Comparison of ENCODE assay signal across 8 cellular contexts in the genomic region with DNA sequence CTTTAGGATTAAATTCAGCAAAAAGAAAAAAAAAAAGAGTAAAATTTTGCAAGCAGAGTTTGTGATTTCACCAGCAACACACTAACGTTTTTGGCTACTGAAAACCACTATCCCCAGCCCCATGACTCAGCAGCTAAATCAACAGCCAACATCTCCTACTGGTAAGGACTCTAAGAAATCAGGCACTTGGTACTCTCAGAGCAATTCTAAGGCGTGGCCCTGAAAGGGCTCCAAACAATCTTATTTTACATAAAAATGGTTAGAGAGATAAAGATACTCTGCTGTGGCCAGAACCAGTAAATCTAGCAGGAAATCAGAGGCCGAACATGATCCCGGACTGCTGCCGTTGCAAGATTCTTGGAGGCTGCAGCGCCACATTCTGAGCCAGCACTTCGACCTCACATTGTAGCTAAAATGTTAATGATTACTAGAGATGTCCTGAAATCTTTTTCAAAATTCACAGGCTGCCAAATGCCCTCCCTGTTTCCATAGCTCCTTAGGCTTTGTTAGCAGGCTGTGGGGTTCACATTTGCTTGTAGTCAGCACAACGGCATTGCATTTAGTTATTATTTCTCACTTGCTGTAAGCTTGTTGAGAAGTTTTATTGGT. TPM values are rescaled to one million over a fixed set of nuclear protein-coding genes. Genes with fewer than 3 reads are reported as not detected.
DNase-seq lines count a peak whose midpoint lies in the region; FAIRE-seq and TF ChIP-seq lines count a peak whose summit lies in the region.

No MANE protein-coding gene starts in this region.

- CTCF ChIA-PET in H1 (lab: Charles Lee; ENCODE audit: partially characterized antibody): interaction anchor here (0.7 to 9.0 kb wide), 8 partner anchors 12 to 125 kb away, joined by 3 to 59 read pairs (median 6); no protein-coding TSS in a partner anchor

- intact Hi-C loops in uterus (cut with DNase I; ENCODE audit: low total_unique reads): no loop called here

- no peak for TF ChIP-seq CTCF in H1 (IDR thresholded peaks at IDR 0.05; ENCODE audit: control extremely low read depth in 1 of 3, insufficient read depth in 1 of 3, low read depth in 1 of 3, low read length in 3 of 3)
- no peak for TF ChIP-seq CTCF in uterus (IDR thresholded peaks at IDR 0.05)

- H3K9me3 Mint-ChIP-seq in T-helper 2 cell treated with Interferon-gamma antibody and Interleukin-4, amounts not matched to agents 5 μg/mL and 100 μg/mL, for 36 hours: no peaks in the 10 kb centered on the region

- H3K9me3 ChIP-seq in H1 (ENCODE audit: insufficient read depth in 2 of 2, low read depth in 1 of 2, low read length in 1 of 2) (no peaks in the 10 kb centered on the region), uterus (no peaks in the 10 kb centered on the region)

- H3K36me3 Mint-ChIP-seq in T-helper 2 cell treated with Interferon-gamma antibody and Interleukin-4, amounts not matched to agents 5 μg/mL and 100 μg/mL, for 36 hours (ENCODE audit: low read depth): peaks cover 32% of the 10 kb centered on the region

- H3K4me1 ChIP-seq in H1 (replicated peaks in 1 of 4; ENCODE audit: control insufficient read depth in 3 of 4, insufficient read depth in 4 of 4, low read length in 3 of 4) (peaks cover 0 to 14% (median 8%) of the 10 kb centered on the region in 4 experiments; a peak in 5 of 7 replicates), uterus (peaks cover 3 to 9% of the 10 kb centered on the region in 2 donors)

- H2BK5ac ChIP-seq in H1 (ENCODE audit: low read depth, low read length): no peak overlapping the region; the same call in 1 of the 2 replicates

- no peak overlapping the region for H2BK120ac ChIP-seq in H1 (replicated peaks; ENCODE audit: low read depth, low read length)

- H3K9ac ChIP-seq in H1 (replicated peaks in 1 of 4; ENCODE audit: extremely low read depth in 1 of 4, low read depth in 3 of 4, low read length in 3 of 4): no peak overlapping the region

- H3K27me3 ChIP-seq in H1 (replicated peaks in 1 of 4; ENCODE audit: control insufficient read depth in 3 of 4, extremely low read depth in 1 of 4, insufficient read depth in 3 of 4, low read length in 3 of 4) (no peaks in the 10 kb centered on the region), uterus (no peaks in the 10 kb centered on the region)

- H4K8ac ChIP-seq in H1 (ENCODE audit: extremely low read depth, insufficient read depth, low read length): no peak overlapping the region

- no peak overlapping the region for H4K5ac ChIP-seq in H1 (ENCODE audit: insufficient read length, low read depth, low read length)

- no peak for FAIRE-seq in H1 (lab: Jason Lieb, UNC)

- no peak overlapping the region for H3K4ac ChIP-seq in H1 (replicated peaks; ENCODE audit: insufficient read length, low read depth, low read length)

- peaks cover 8 to 11% of the 10 kb centered on the region in 2 experiments for H4K20me1 ChIP-seq in H1 (replicated peaks in 1 of 2; ENCODE audit: control insufficient read depth in 1 of 2, insufficient read depth in 2 of 2, low read length in 2 of 2)

- peak overlapping the region; percentile 99 for H3K27ac Mint-ChIP-seq in T-helper 2 cell treated with Interferon-gamma antibody and Interleukin-4, amounts not matched to agents 5 μg/mL and 100 μg/mL, for 36 hours

- H3K4me1 Mint-ChIP-seq in T-helper 2 cell treated with Interferon-gamma antibody and Interleukin-4, amounts not matched to agents 5 μg/mL and 100 μg/mL, for 36 hours (ENCODE audit: low read depth): peaks cover 26% of the 10 kb centered on the region

- no peaks in the 10 kb centered on the region; the same call in 1 of the 2 replicates for H3K79me1 ChIP-seq in H1 (ENCODE audit: low read depth, low read length)

- H3K27ac ChIP-seq in H1 (ENCODE audit: low read depth, low read length) (no peak overlapping the region), uterus (peak overlapping the region; percentile 95 to 96)

- H3K14ac ChIP-seq in H1 (ENCODE audit: insufficient read length): no peak overlapping the region

- no peak for TF ChIP-seq EP300 in H1 (IDR thresholded peaks at IDR 0.05; ENCODE audit: borderline replicate concordance in 1 of 2, low read depth in 2 of 2, low read length in 2 of 2)

- no peaks in the 10 kb centered on the region for H3K27me3 Mint-ChIP-seq in T-helper 2 cell treated with Interferon-gamma antibody and Interleukin-4, amounts not matched to agents 5 μg/mL and 100 μg/mL, for 36 hours (ENCODE audit: low read depth)

- H2AK5ac ChIP-seq in H1 (ENCODE audit: low read depth, low read length): no peak overlapping the region

- H3K4me2 ChIP-seq in H1 (ENCODE audit: insufficient read depth in 1 of 2, low read depth in 2 of 2, low read length in 2 of 2): peak overlapping the region; percentile 10 to 54

- H3K4me3 ChIP-seq in H1 (ENCODE audit: extremely low read depth in 1 of 4, insufficient read depth in 2 of 4, low read depth in 3 of 4, low read length in 4 of 4) (peak overlapping the region in 1 of 4 experiments; percentile 92; a peak in 2 of 8 replicates), uterus (peak overlapping the region in 1 of 2 donors; percentile 100)

- peaks cover 2% of the 10 kb centered on the region; the same call in 1 of the 2 replicates for H3K23me2 ChIP-seq in H1 (ENCODE audit: low read depth, low read length)

- H2BK20ac ChIP-seq in H1 (ENCODE audit: low read length): no peak overlapping the region

- peak overlapping the region; percentile 26; the same call in 1 of the 2 replicates for H3K18ac ChIP-seq in H1 (ENCODE audit: extremely low read depth, low read length)

- H3K4me3 Mint-ChIP-seq in T-helper 2 cell treated with Interferon-gamma antibody and Interleukin-4, amounts not matched to agents 5 μg/mL and 100 μg/mL, for 36 hours: peak overlapping the region; percentile 89

- 39% methylated on average over 8 of the region's 8 CpGs; no CpG with 5 or more reads in 1 of the 2 experiments for WGBS in H1 (ENCODE audit: extremely low coverage in 1 of 2, insufficient coverage in 1 of 2, insufficient read length in 1 of 2, insufficient replicate concordance in 2 of 2, low coverage in 1 of 2, low lambda C conversion rate in 2 of 2, missing lambda C conversion rate in 1 of 2), 2 experiments

- H3K23ac ChIP-seq in H1 (ENCODE audit: insufficient read length): no peak overlapping the region

- peaks cover 7 to 23% (median 9%) of the 10 kb centered on the region in 4 experiments; a peak in 6 of 8 replicates for H3K36me3 ChIP-seq in H1 (ENCODE audit: control insufficient read depth in 2 of 4, insufficient read depth in 4 of 4, low read length in 3 of 4)
- no peaks in the 10 kb centered on the region for H3K36me3 ChIP-seq in uterus

- peak overlapping the region; percentile 19 for H4K91ac ChIP-seq in H1 (replicated peaks; ENCODE audit: insufficient read length, low read length)

- TF ChIP-seq POLR2A in H1 (IDR thresholded peaks at IDR 0.05; ENCODE audit: control extremely low read depth in 1 of 2, low read depth in 2 of 2, low read length in 2 of 2) (no peak), uterus (IDR thresholded peaks at IDR 0.05) (peak in 1 of 2 donors; percentile 7)

- peak; percentile 58 for DNase-seq in CMK (ENCODE audit: low read depth)
- DNase-seq in HT-29 (ENCODE audit: low spot score): peak; percentile 74
- peak; percentile 71 for DNase-seq in T-helper 2 cell treated with Interferon-gamma antibody and Interleukin-4, amounts not matched to agents 5 μg/mL and 100 μg/mL, for 36 hours (ENCODE audit: low spot score)
- no peak for DNase-seq in H1 (ENCODE audit: low read depth in 1 of 2, low spot score in 2 of 2)
- DNase-seq in midbrain (lab: John Stamatoyannopoulos, UW): peak; percentile 34
- peak; percentile 75 to 86 for DNase-seq in uterus
- no peak for DNase-seq in UCSD-AML1 (lab: John Stamatoyannopoulos, UW; ENCODE audit: unreplicated experiment)
- DNase-seq in cerebellar nuclear complex (lab: John Stamatoyannopoulos, UW): no peak

- POLR2A ChIA-PET in H1 (lab: Charles Lee; ENCODE audit: partially characterized antibody): interaction anchor here (1.1 to 29.3 kb wide), 8 partner anchors 15 to 370 kb away, joined by 3 to 880 read pairs (median 4); no protein-coding TSS in a partner anchor

- no peak overlapping the region for H2AFZ ChIP-seq in H1 (ENCODE audit: low read length)

- H2BK12ac ChIP-seq in H1 (ENCODE audit: low read depth, low read length): peak overlapping the region; percentile 18; the same call in 1 of the 2 replicates

- no peak overlapping the region for H3K56ac ChIP-seq in H1 (replicated peaks; ENCODE audit: insufficient read length, low read depth, low read length)

- H3K79me2 ChIP-seq in H1 (ENCODE audit: control insufficient read depth in 1 of 2, insufficient read depth in 2 of 2, low read length in 2 of 2): peaks cover 23 to 36% of the 10 kb centered on the region in 2 experiments

- TF ChIP-seq RAD21 in H1 (IDR thresholded peaks at IDR 0.05 in 1 of 2, conservative IDR thresholded peaks at IDR 0.05 in 1 of 2; ENCODE audit: low read depth in 2 of 2, low read length in 2 of 2): no peak

- no peak overlapping the region for H2BK15ac ChIP-seq in H1 (ENCODE audit: low read length)

TF ChIP-seq in H1, 55 proteins besides CTCF, POLR2A, EP300 and RAD21 (continues in another document):
- no peak for TF ChIP-seq RBBP5 (IDR thresholded peaks at IDR 0.05; ENCODE audit: borderline replicate concordance, low read depth, low read length)
- TF ChIP-seq MAFK (IDR thresholded peaks at IDR 0.05; ENCODE audit: low read depth, low read length): peak; percentile 86
- no peak for TF ChIP-seq FOSL1 (IDR thresholded peaks at IDR 0.05; ENCODE audit: insufficient read depth, low read depth, low read length)
- TF ChIP-seq BACH1 (IDR thresholded peaks at IDR 0.05; ENCODE audit: low read length): peak; percentile 90
- TF ChIP-seq GABPA (IDR thresholded peaks at IDR 0.05; ENCODE audit: borderline replicate concordance, insufficient read depth, low read length): no peak
- TF ChIP-seq, protein P1, sequence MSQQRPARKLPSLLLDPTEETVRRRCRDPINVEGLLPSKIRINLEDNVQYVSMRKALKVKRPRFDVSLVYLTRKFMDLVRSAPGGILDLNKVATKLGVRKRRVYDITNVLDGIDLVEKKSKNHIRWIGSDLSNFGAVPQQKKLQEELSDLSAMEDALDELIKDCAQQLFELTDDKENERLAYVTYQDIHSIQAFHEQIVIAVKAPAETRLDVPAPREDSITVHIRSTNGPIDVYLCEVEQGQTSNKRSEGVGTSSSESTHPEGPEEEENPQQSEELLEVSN (IDR thresholded peaks at IDR 0.05): no peak
- no peak for TF ChIP-seq TCF12 (IDR thresholded peaks at IDR 0.05; ENCODE audit: low read depth, low read length)

RNA-seq across cellular contexts. Expression of a gene that starts 1.7 kb away (rescaled TPM):
- 2,011 and 2,121 TPM in 2 replicates for total RNA-seq in HT-29 (2014; rRNA removed; shearing (Covaris generic))
- 2,080 and 2,117 TPM in 2 replicates for total RNA-seq in H1 (2021; fragmentation: NEBNext Ultra II Directional; extraction: Animal tissue kit (Norgen Biotek cat#: 25700))
- 1,763 and 2,059 TPM in 2 replicates for polyA plus RNA-seq in H1 (2011; rRNA removed)
- polyA plus RNA-seq in H1 (2011; cell fraction: cytosol; rRNA removed): 2,358 TPM
- 2,405 TPM for polyA plus RNA-seq in H1 (2011; cell fraction: nucleus; rRNA removed)
- 1,870 to 2,736 TPM (median 2,687 TPM) in 4 replicates for polyA plus RNA-seq in H1 (2012, experiment 1 of 2)
- polyA plus RNA-seq in H1 (2012, experiment 2 of 2): 3,551 TPM
- 1,002 TPM for polyA plus RNA-seq in H1 (2013, experiment 1 of 2)
- 997 TPM for polyA plus RNA-seq in H1 (2013, experiment 2 of 2)
- 2,726 and 2,920 TPM in 2 replicates for polyA minus RNA-seq in H1 (2011; rRNA and poly(A)+ RNA removed)
- 1,825 TPM for polyA minus RNA-seq in H1 (2011; cell fraction: cytosol; rRNA and poly(A)+ RNA removed)
- 812 TPM for polyA minus RNA-seq in H1 (2011; cell fraction: nucleus; rRNA and poly(A)+ RNA removed)
- total RNA-seq in uterus: 100 to 1,000 TPM; 123 to 358 (median 225) TPM

Comparison
In these comparisons a context has a peak if more than half of its experiments do, and no peak if none do; other contexts are left out.
1. DNase-seq: peak in CMK (single experiment), HT-29 (single experiment), T-helper 2 cell treated with Interferon-gamma antibody and Interleukin-4, amounts not matched to agents 5 μg/mL and 100 μg/mL, for 36 hours (single experiment), midbrain (single experiment) and uterus (2 of 2); none in H1 (0 of 2), UCSD-AML1 (single experiment) and cerebellar nuclear complex (0 of 2).